23 cellular contexts compared by ENCODE assay signal in genomic region chr12:130815028-130815741, GRCh38. TPM values are rescaled to one million over a fixed set of nuclear protein-coding genes. Genes with fewer than 3 reads are reported as not detected.
A peak's percentile ranks its signal among the peaks of the same experiment; 100 is the strongest.
DNase-seq lines count a peak whose midpoint lies in the region; ATAC-seq and TF ChIP-seq lines count a peak whose summit lies in the region.
"Had no signal": no experiment of that assay in that cellular context is flagged by ENCODE, and none has a peak within 500 bp of the region (broad histone marks: within the 10 kb centered on the region; RNA-seq: fewer than 3 reads in every experiment).

No MANE protein-coding gene starts in this region.

- ATAC-seq in HG03432 (IDR thresholded peaks at IDR 0.05; ENCODE audit: unreplicated experiment) (peak; percentile 24), GM18909 (IDR thresholded peaks at IDR 0.05; ENCODE audit: poor library complexity, unreplicated experiment) (no peak)
- ATAC-seq in naive thymus-derived CD4-positive, alpha-beta T cell: no peak
- ATAC-seq: CD8-positive, alpha-beta T cell; Right ventricle myocardium inferior; T-cell had no signal

- peaks cover 21% of the 10 kb centered on the region for H3F3A ChIP-seq in neural progenitor cell (ENCODE audit: low read depth)

- H3K36me3 ChIP-seq in BLaER1 (peaks cover 19% of the 10 kb centered on the region), neural progenitor cell (peaks cover 9% of the 10 kb centered on the region), esophagus squamous epithelium (peaks cover 0 to 16% (median 4%) of the 10 kb centered on the region in 3 donors)
- peaks cover 0 to 27% (median 5%) of the 10 kb centered on the region in 3 experiments for H3K36me3 ChIP-seq in naive thymus-derived CD4-positive, alpha-beta T cell (ENCODE audit: control insufficient read depth in 2 of 3, insufficient read depth in 3 of 3, low read length in 3 of 3)

- H3K4me1 ChIP-seq in BLaER1 (peaks cover 58% of the 10 kb centered on the region), neural progenitor cell (peaks cover 23% of the 10 kb centered on the region), esophagus squamous epithelium (peaks cover 3 to 20% (median 11%) of the 10 kb centered on the region in 3 donors)
- no peaks in the 10 kb centered on the region for H3K4me1 ChIP-seq in naive thymus-derived CD4-positive, alpha-beta T cell (ENCODE audit: control insufficient read depth in 2 of 2, insufficient read depth in 2 of 2, low read length in 2 of 2)
- H3K4me1 ChIP-seq: ascending aorta had no signal

- H3K9me3 ChIP-seq in BLaER1 (no peaks in the 10 kb centered on the region), neural progenitor cell (ENCODE audit: low read depth) (no peaks in the 10 kb centered on the region), esophagus squamous epithelium (no peaks in the 10 kb centered on the region)
- no peaks in the 10 kb centered on the region for H3K9me3 ChIP-seq in naive thymus-derived CD4-positive, alpha-beta T cell (ENCODE audit: control insufficient read depth in 2 of 3, low read length in 3 of 3)
- H3K9me3 ChIP-seq: ascending aorta, upper lobe of left lung had no signal

- no peak for TF ChIP-seq POLR2A in esophagus squamous epithelium (IDR thresholded peaks at IDR 0.05)

- H3K27ac ChIP-seq in BLaER1: no peak overlapping the region
- peak overlapping the region; percentile 72 for H3K27ac ChIP-seq in angular gyrus (ENCODE audit: low read depth, low read length)
- no peak overlapping the region for H3K27ac ChIP-seq in neural progenitor cell
- H3K27ac ChIP-seq in naive thymus-derived CD4-positive, alpha-beta T cell (ENCODE audit: low read depth, low read length): no peak overlapping the region
- H3K27ac ChIP-seq in esophagus squamous epithelium: no peak overlapping the region
- H3K27ac ChIP-seq: ascending aorta, upper lobe of left lung had no signal

- TF ChIP-seq CTCF in neural progenitor cell (IDR thresholded peaks at IDR 0.05): no peak
- no peak for TF ChIP-seq CTCF in esophagus squamous epithelium (IDR thresholded peaks at IDR 0.05)

- intact Hi-C loops in naive thymus-derived CD4-positive, alpha-beta T cell (cut with micrococcal nuclease): loop anchor here in 1 of 2 donors (5.0 kb wide), 1 partner anchor 57 kb away; the partner anchor contains the start of gene RAN
- intact Hi-C loops in esophagus squamous epithelium (cut with DNase I): loop anchor here (5.0 kb wide), 1 partner anchor 53 kb away; no protein-coding TSS in a partner anchor

- peaks cover 2% of the 10 kb centered on the region for H3K27me3 Mint-ChIP-seq in neural progenitor cell (ENCODE audit: insufficient read depth, low read depth)
- no peaks in the 10 kb centered on the region for H3K27me3 Mint-ChIP-seq in naive thymus-derived CD4-positive, alpha-beta T cell
- H3K27me3 Mint-ChIP-seq: T-cell had no signal

- H3K4me3 ChIP-seq in BLaER1 (no peak overlapping the region), neural progenitor cell (no peak overlapping the region), esophagus squamous epithelium (no peak overlapping the region)
- H3K4me3 ChIP-seq in naive thymus-derived CD4-positive, alpha-beta T cell (ENCODE audit: low read length): no peak overlapping the region
- H3K4me3 ChIP-seq: ascending aorta, upper lobe of left lung had no signal

- peaks cover 43% of the 10 kb centered on the region for H4K20me1 ChIP-seq in BLaER1
- peaks cover 32% of the 10 kb centered on the region for H4K20me1 ChIP-seq in neural progenitor cell (ENCODE audit: low read depth)

- H3K9ac ChIP-seq in BLaER1 (no peak overlapping the region), neural progenitor cell (no peak overlapping the region)

- whole genome bisulfite sequencing in esophagus squamous epithelium, 2 donors: 91% methylated on average over 13 to 14 of the region's 14 CpGs

- no peaks in the 10 kb centered on the region for H3K27me3 ChIP-seq in BLaER1
- H3K27me3 ChIP-seq in neural progenitor cell: no peaks in the 10 kb centered on the region
- no peaks in the 10 kb centered on the region for H3K27me3 ChIP-seq in naive thymus-derived CD4-positive, alpha-beta T cell (ENCODE audit: control insufficient read depth in 2 of 2, insufficient read depth in 2 of 2, low read length in 2 of 2)
- H3K27me3 ChIP-seq in esophagus squamous epithelium: no peaks in the 10 kb centered on the region
- H3K27me3 ChIP-seq: ascending aorta, upper lobe of left lung had no signal

- POLR2A ChIA-PET in naive thymus-derived CD4-positive, alpha-beta T cell (lab: Charles Lee): no interaction called here

- H3K27ac Mint-ChIP-seq in neural progenitor cell: peak overlapping the region; percentile 79
- H3K27ac Mint-ChIP-seq in naive thymus-derived CD4-positive, alpha-beta T cell: peak overlapping the region in 1 of 9 donors; percentile 40
- H3K27ac Mint-ChIP-seq: CD8-positive, alpha-beta T cell; T-cell had no signal

- H3K4me1 Mint-ChIP-seq in neural progenitor cell: peaks cover 43% of the 10 kb centered on the region
- H3K4me1 Mint-ChIP-seq in naive thymus-derived CD4-positive, alpha-beta T cell: peaks cover 8 to 23% (median 11%) of the 10 kb centered on the region in 7 donors

- peak overlapping the region; percentile 73 for H3K4me2 ChIP-seq in BLaER1
- no peak overlapping the region for H3K4me2 ChIP-seq in neural progenitor cell

- no peaks in the 10 kb centered on the region for H3K9me3 Mint-ChIP-seq in neural progenitor cell
- no peaks in the 10 kb centered on the region for H3K9me3 Mint-ChIP-seq in naive thymus-derived CD4-positive, alpha-beta T cell
- H3K9me3 Mint-ChIP-seq: CD8-positive, alpha-beta T cell; nephron progenitor cell; T-cell had no signal

- H3K36me3 Mint-ChIP-seq in neural progenitor cell: peaks cover 11% of the 10 kb centered on the region
- H3K36me3 Mint-ChIP-seq in naive thymus-derived CD4-positive, alpha-beta T cell: peaks cover 4 to 31% (median 9%) of the 10 kb centered on the region in 5 donors

- CTCF ChIA-PET in naive thymus-derived CD4-positive, alpha-beta T cell (lab: Charles Lee): no interaction called here

- no peak for DNase-seq in neural progenitor cell (ENCODE audit: low spot score)
- DNase-seq in GM19238 (ENCODE audit: insufficient read length, low spot score): no peak
- no peak for DNase-seq in naive thymus-derived CD4-positive, alpha-beta T cell
- DNase-seq in esophagus squamous epithelium (lab: John Stamatoyannopoulos, UW): no peak
- DNase-seq: activated CD4-positive, alpha-beta T cell treated with anti-CD3 and anti-CD28 coated beads, Interleukin-2, amount 50 U/mL, for 4 hours; activated naive CD4-positive, alpha-beta T cell treated with Interleukin-2 at 50 U/mL for 16 hours; CD8-positive, alpha-beta T cell; DMS79 treated with DMSO at 0.1 percent for 48 hours; kidney glomerular epithelial cell; NCI-H1436 treated with DMSO at 0.1 percent for 48 hours; NCI-H446 treated with DMSO at 0.1 percent for 48 hours; nephron progenitor cell; right cardiac atrium; stimulated activated CD4-positive, alpha-beta T cell treated with anti-CD3 and anti-CD28 coated beads, Interleukin-15, amount 100 ng/mL, for 24 hours; stimulated activated naive CD4-positive, alpha-beta T cell; T-cell; upper lobe of left lung had no signal

- H3K79me2 ChIP-seq in neural progenitor cell (ENCODE audit: low read depth): no peaks in the 10 kb centered on the region

- no peak overlapping the region for H3K4me3 Mint-ChIP-seq in neural progenitor cell
- H3K4me3 Mint-ChIP-seq in naive thymus-derived CD4-positive, alpha-beta T cell: no peak overlapping the region
- H3K4me3 Mint-ChIP-seq: CD8-positive, alpha-beta T cell; nephron progenitor cell; T-cell had no signal

- no peak overlapping the region for H2AFZ ChIP-seq in neural progenitor cell (replicated peaks)

RNA-seq across cellular contexts. Expression of gene STX2, which starts 23.9 kb away (rescaled TPM):
- total RNA-seq in neural progenitor cell (ENCODE audit: low replicate concordance) (36.7 and 44.0 TPM in 2 replicates), esophagus squamous epithelium (10 to 100 TPM in 1 of 4 donors, 1 to 10 TPM in 3; 1.2 to 14.1 (median 4.1) TPM)
- 10 to 100 TPM; 15.3 to 30.3 (median 21.5) TPM for total RNA-seq in naive thymus-derived CD4-positive, alpha-beta T cell
- 1 to 10 TPM; 7.6 to 8.0 TPM for polyA plus RNA-seq in naive thymus-derived CD4-positive, alpha-beta T cell

RNA-seq across cellular contexts. Expression of gene RAN, which starts 56.7 kb away (rescaled TPM):
- total RNA-seq in neural progenitor cell (ENCODE audit: low replicate concordance): 699 and 1,370 TPM in 2 replicates
- 100 to 1,000 TPM; 255 to 925 (median 269) TPM for total RNA-seq in naive thymus-derived CD4-positive, alpha-beta T cell
- 100 to 1,000 TPM; 527 to 617 TPM for polyA plus RNA-seq in naive thymus-derived CD4-positive, alpha-beta T cell
- total RNA-seq in esophagus squamous epithelium: 100 to 1,000 TPM; 204 to 375 (median 325) TPM
